5 cellular contexts compared by ENCODE assay signal in genomic region chr6:52825900-52826459, GRCh38. TPM values are rescaled to one million over a fixed set of nuclear protein-coding genes. Genes with fewer than 3 reads are reported as not detected.
"Had no signal": no experiment of that assay in that cellular context is flagged by ENCODE, and none has a peak within 500 bp of the region (broad histone marks: within the 10 kb centered on the region; RNA-seq: fewer than 3 reads in every experiment).

No MANE protein-coding gene starts in this region.

RNA-seq across cellular contexts. Expression of gene GSTA5, which starts 14.6 kb away (rescaled TPM):
- total RNA-seq: HT-29, HT1080, IMR-90, K562 had no signal
- polyA plus RNA-seq: IgD-negative memory B cell, IMR-90, K562 had no signal

RNA-seq across cellular contexts. Expression of gene GSTA1, which starts 22.4 kb away (rescaled TPM):
- total RNA-seq: HT-29, HT1080 had no signal
- polyA plus RNA-seq: IgD-negative memory B cell, K562 had no signal
